In the genomic region with DNA sequence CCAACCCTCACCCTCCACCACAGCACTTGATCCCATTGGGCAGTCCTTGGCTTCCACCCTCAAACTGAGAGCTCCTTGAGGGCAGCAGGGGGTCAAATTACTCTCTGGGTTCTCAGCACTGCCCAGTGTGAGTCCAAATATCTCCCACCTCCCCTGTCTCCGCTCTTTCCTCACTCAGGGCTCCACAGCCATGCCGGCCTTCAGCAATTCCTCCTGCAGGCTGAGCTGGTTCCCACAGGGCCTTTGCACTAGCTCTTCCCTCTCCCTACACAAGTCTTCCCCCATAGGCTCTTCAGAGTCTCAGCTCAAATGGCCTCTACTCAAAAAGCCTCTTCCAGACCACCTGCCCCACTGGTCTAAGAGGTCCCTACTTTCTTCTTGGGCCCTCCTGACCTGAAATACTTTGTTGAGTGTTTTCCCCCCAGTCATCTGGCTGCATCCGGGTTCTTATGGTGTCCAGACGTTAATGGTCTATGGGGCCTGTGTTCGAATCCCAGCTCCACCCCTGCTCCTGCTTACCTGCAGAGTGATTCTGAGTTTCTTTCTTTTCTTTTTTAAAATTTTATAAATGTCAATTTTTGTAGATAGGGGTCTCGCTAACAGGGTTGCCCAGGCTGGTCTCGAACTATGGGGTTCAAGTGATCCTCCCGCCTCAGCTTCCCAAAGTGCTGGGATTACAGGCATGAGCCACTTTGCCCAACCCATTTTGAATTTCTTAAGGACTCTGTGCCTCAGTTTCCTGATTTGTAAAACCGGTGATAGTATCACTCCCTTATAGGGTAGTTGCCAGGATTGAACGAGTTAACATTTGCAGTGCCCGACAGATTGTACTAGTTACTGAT, we compare ENCODE assay signal across 8 cellular contexts. TPM values are rescaled to one million over a fixed set of nuclear protein-coding genes. Genes with fewer than 3 reads are reported as not detected.
DNase-seq lines count a peak whose midpoint lies in the region; ATAC-seq and TF ChIP-seq lines count a peak whose summit lies in the region.

No MANE protein-coding gene starts in this region.

- H3K9me3 ChIP-seq in T-helper 17 cell (ENCODE audit: control insufficient read depth, low read length, poor library complexity, severe bottlenecking): no peaks in the 10 kb centered on the region

- H3K27me3 Mint-ChIP-seq in T-helper 17 cell: no peaks in the 10 kb centered on the region

- peak overlapping the region; percentile 91; the same call in 1 of the 2 replicates for H3K4me3 ChIP-seq in GM12864 (ENCODE audit: low read depth, low read length)
- H3K4me3 ChIP-seq in fibroblast of villous mesenchyme (ENCODE audit: low read depth, low read length): peak overlapping the region; percentile 90
- peak overlapping the region; percentile 72 for H3K4me3 ChIP-seq in retinal pigment epithelial cell (ENCODE audit: low read length)

- H3K36me3 Mint-ChIP-seq in T-helper 17 cell (ENCODE audit: low read depth): peaks cover 3% of the 10 kb centered on the region

- peak overlapping the region; percentile 99 for H3K4me3 Mint-ChIP-seq in T-helper 17 cell

- no peak for DNase-seq in GM12864 (ENCODE audit: low read depth)
- no peak for DNase-seq in T-helper 17 cell
- no peak for DNase-seq in fibroblast of villous mesenchyme (ENCODE audit: low read depth)
- DNase-seq in retinal pigment epithelial cell (ENCODE audit: low read depth): no peak
- DNase-seq in activated gamma-delta T cell (lab: John Stamatoyannopoulos, UW): no peak
- DNase-seq in LoVo (ENCODE audit: low spot score): no peak

- TF ChIP-seq CTCF in GM12864 (IDR thresholded peaks at IDR 0.05; ENCODE audit: low read depth, low read length, missing control alignments): no peak
- no peak for TF ChIP-seq CTCF in fibroblast of villous mesenchyme (IDR thresholded peaks at IDR 0.05; ENCODE audit: insufficient read depth, low read depth, low read length)
- TF ChIP-seq CTCF in retinal pigment epithelial cell (conservative IDR thresholded peaks at IDR 0.05; ENCODE audit: low read depth, low read length): no peak

- H3K4me1 Mint-ChIP-seq in T-helper 17 cell: peaks cover 36% of the 10 kb centered on the region

- ATAC-seq in T-helper 17 cell (no peak), HG02798 (IDR thresholded peaks at IDR 0.05; ENCODE audit: poor library complexity, unreplicated experiment) (no peak), GM21515 (IDR thresholded peaks at IDR 0.05; ENCODE audit: unreplicated experiment) (no peak)

- H3K27ac Mint-ChIP-seq in T-helper 17 cell: peak overlapping the region; percentile 97

RNA-seq across cellular contexts. Expression of gene IL4R, which starts 1.0 kb away (rescaled TPM):
- total RNA-seq in T-helper 17 cell (100 to 1,000 TPM; 156 to 173 TPM), fibroblast of villous mesenchyme (25.0 and 43.2 TPM in 2 replicates)

RNA-seq across cellular contexts. Expression of gene NSMCE1, which starts 44.2 kb away (rescaled TPM):
- total RNA-seq in T-helper 17 cell: 10 to 100 TPM; 35.1 to 49.2 TPM
- total RNA-seq in fibroblast of villous mesenchyme: 60.2 and 69.1 TPM in 2 replicates
